8 cellular contexts compared by ENCODE assay signal in genomic region chr14:63896278-63896720, GRCh38. TPM values are rescaled to one million over a fixed set of nuclear protein-coding genes. Genes with fewer than 3 reads are reported as not detected.
DNase-seq lines count a peak whose midpoint lies in the region; ATAC-seq, FAIRE-seq and TF ChIP-seq lines count a peak whose summit lies in the region.

No MANE protein-coding gene starts in this region.

- peaks cover 35% of the 10 kb centered on the region for H3K4me1 Mint-ChIP-seq in astrocyte (ENCODE audit: low read depth, unreplicated experiment)
- peaks cover 54 to 76% (median 73%) of the 10 kb centered on the region in 3 donors for H3K4me1 Mint-ChIP-seq in CD8-positive, alpha-beta memory T cell

- H3K9me3 ChIP-seq in astrocyte (ENCODE audit: insufficient read depth, low read depth, low read length) (no peaks in the 10 kb centered on the region), thyroid gland (no peaks in the 10 kb centered on the region)
- no peaks in the 10 kb centered on the region for H3K9me3 ChIP-seq in CD8-positive, alpha-beta memory T cell (ENCODE audit: low read length)

- peak; percentile 27; the same call in 1 of the 2 replicates for TF ChIP-seq RAD21 in Ishikawa (IDR thresholded peaks at IDR 0.05; ENCODE audit: low read depth)

- FAIRE-seq in astrocyte (lab: Jason Lieb, UNC) (no peak), GM19239 (lab: Jason Lieb, UNC) (no peak)

- peaks cover 31% of the 10 kb centered on the region for H3K4me1 ChIP-seq in astrocyte (ENCODE audit: insufficient read depth, low read length)
- H3K4me1 ChIP-seq in thyroid gland: peaks cover 65 to 88% of the 10 kb centered on the region in 2 donors
- peaks cover 14% of the 10 kb centered on the region for H3K4me1 ChIP-seq in CD8-positive, alpha-beta memory T cell (ENCODE audit: insufficient read depth, low read length)

- peak overlapping the region; percentile 1 for H3K9ac ChIP-seq in astrocyte (ENCODE audit: low read length)

- H3K27ac Mint-ChIP-seq in astrocyte (ENCODE audit: unreplicated experiment): peak overlapping the region; percentile 77
- H3K27ac Mint-ChIP-seq in CD8-positive, alpha-beta memory T cell: peak overlapping the region in 3 of 8 donors; percentile 68 to 80 (median 70)

- no peaks in the 10 kb centered on the region for H3K36me3 Mint-ChIP-seq in astrocyte (ENCODE audit: low read depth, unreplicated experiment)
- H3K36me3 Mint-ChIP-seq in CD8-positive, alpha-beta memory T cell: peaks cover 0 to 14% (median 5%) of the 10 kb centered on the region in 3 donors

- H3K79me2 ChIP-seq in astrocyte (ENCODE audit: insufficient read depth, low read length): no peaks in the 10 kb centered on the region

- peak overlapping the region; percentile 23 for H3K4me3 Mint-ChIP-seq in astrocyte (ENCODE audit: unreplicated experiment)
- H3K4me3 Mint-ChIP-seq in CD8-positive, alpha-beta memory T cell: peak overlapping the region in 1 of 7 donors; percentile 51

- TF ChIP-seq POLR2A in thyroid gland (IDR thresholded peaks at IDR 0.05): no peak

- H3K36me3 ChIP-seq in astrocyte (ENCODE audit: insufficient read depth, low read length) (no peaks in the 10 kb centered on the region), kidney epithelial cell (ENCODE audit: control insufficient read depth, insufficient read depth, low read length) (no peaks in the 10 kb centered on the region), thyroid gland (no peaks in the 10 kb centered on the region)
- H3K36me3 ChIP-seq in CD8-positive, alpha-beta memory T cell (ENCODE audit: insufficient read depth, low read length): no peaks in the 10 kb centered on the region

- CTCF ChIA-PET in CD8-positive, alpha-beta memory T cell (lab: Charles Lee): no interaction called here

- no peak for TF ChIP-seq CTCF in astrocyte (IDR thresholded peaks at IDR 0.05; ENCODE audit: insufficient read depth, low read depth, low read length)
- TF ChIP-seq CTCF in kidney epithelial cell (IDR thresholded peaks at IDR 0.05; ENCODE audit: insufficient read depth, low read length, poor library complexity, severe bottlenecking): no peak
- no peak for TF ChIP-seq CTCF in thyroid gland (IDR thresholded peaks at IDR 0.05)

- intact Hi-C loops in thyroid gland (cut with DNase I): no loop called here

- H3K27me3 ChIP-seq in astrocyte (ENCODE audit: insufficient read depth, low read length) (no peaks in the 10 kb centered on the region), kidney epithelial cell (ENCODE audit: control insufficient read depth, insufficient read depth, low read length) (no peaks in the 10 kb centered on the region), thyroid gland (no peaks in the 10 kb centered on the region)
- H3K27me3 ChIP-seq in CD8-positive, alpha-beta memory T cell (ENCODE audit: insufficient read depth, low read length, poor library complexity, severe bottlenecking): no peaks in the 10 kb centered on the region

- no peak for ATAC-seq in GM18870 (IDR thresholded peaks at IDR 0.05; ENCODE audit: unreplicated experiment)

- 7 to 10% methylated on average over 4 of the region's 4 CpGs for WGBS in thyroid gland, 2 donors

- peak overlapping the region; percentile 1 for H2AFZ ChIP-seq in astrocyte (ENCODE audit: low read depth, low read length)

- H3K9me3 Mint-ChIP-seq in astrocyte (ENCODE audit: unreplicated experiment): no peaks in the 10 kb centered on the region
- H3K9me3 Mint-ChIP-seq in CD8-positive, alpha-beta memory T cell: no peaks in the 10 kb centered on the region

- no peaks in the 10 kb centered on the region for H3K27me3 Mint-ChIP-seq in astrocyte (ENCODE audit: low read depth, unreplicated experiment)
- no peaks in the 10 kb centered on the region for H3K27me3 Mint-ChIP-seq in CD8-positive, alpha-beta memory T cell

- peak overlapping the region; percentile 46 for H3K27ac ChIP-seq in astrocyte (ENCODE audit: low read depth, low read length)
- H3K27ac ChIP-seq in thyroid gland: peak overlapping the region; percentile 73 to 85 (median 84)
- no peak overlapping the region for H3K27ac ChIP-seq in CD8-positive, alpha-beta memory T cell (ENCODE audit: low read depth, low read length)

- peak; percentile 95 for DNase-seq in astrocyte (ENCODE audit: low read depth)
- peak; percentile 77 for DNase-seq in kidney epithelial cell (ENCODE audit: low read depth)
- peak; percentile 84 to 88 for DNase-seq in thyroid gland
- DNase-seq in GM19239 (ENCODE audit: insufficient read length, low spot score): no peak
- no peak for DNase-seq in activated CD8-positive, alpha-beta memory T cell treated with anti-CD3 and anti-CD28 coated beads, Interleukin-2, amount 50 U/mL, for 4 hours
- no peak for DNase-seq in CD8-positive, alpha-beta memory T cell

- H3K4me3 ChIP-seq in astrocyte (ENCODE audit: insufficient read depth, low read depth, low read length): no peak overlapping the region
- H3K4me3 ChIP-seq in kidney epithelial cell (ENCODE audit: low read depth, low read length): no peak overlapping the region
- no peak overlapping the region for H3K4me3 ChIP-seq in thyroid gland (replicated peaks in 1 of 3)
- no peak overlapping the region for H3K4me3 ChIP-seq in CD8-positive, alpha-beta memory T cell (ENCODE audit: low read length)

- H4K20me1 ChIP-seq in astrocyte (ENCODE audit: insufficient read depth, low read length): no peaks in the 10 kb centered on the region

- peak; percentile 76 for TF ChIP-seq EP300 in Ishikawa (IDR thresholded peaks at IDR 0.05; ENCODE audit: borderline replicate concordance)

- POLR2A ChIA-PET in CD8-positive, alpha-beta memory T cell (lab: Charles Lee): no interaction called here

- peak overlapping the region; percentile 72 for H3K4me2 ChIP-seq in astrocyte (ENCODE audit: low read length)

TF ChIP-seq in Ishikawa, 13 proteins besides CTCF, POLR2A, EP300 and RAD21:
- peak; percentile 70 for TF ChIP-seq CEBPB (IDR thresholded peaks at IDR 0.05)
- TF ChIP-seq YY1 (IDR thresholded peaks at IDR 0.05; ENCODE audit: low read depth): no peak
- TF ChIP-seq NFIC (IDR thresholded peaks at IDR 0.05): peak; percentile 97
- TF ChIP-seq TCF12 (IDR thresholded peaks at IDR 0.05; ENCODE audit: low read depth): peak; percentile 79
- TF ChIP-seq TEAD4 (IDR thresholded peaks at IDR 0.05): peak; percentile 85
TF ChIP-seq in Ishikawa: peak in this region for 4.

RNA-seq across cellular contexts. Expression of gene SYNE2, which starts 43.5 kb away (rescaled TPM):
- total RNA-seq in astrocyte (5.1 and 5.7 TPM in 2 replicates), kidney epithelial cell (35.7 and 38.6 TPM in 2 replicates), thyroid gland (100 to 1,000 TPM; 314 to 379 (median 342) TPM)
- 10 to 100 TPM; 45.2 to 45.6 TPM for total RNA-seq in CD8-positive, alpha-beta memory T cell
- polyA plus RNA-seq in CD8-positive, alpha-beta memory T cell: 104 TPM

Comparison
In these comparisons a context has a peak if more than half of its experiments do, and no peak if none do; other contexts are left out.
1. DNase-seq: peak in astrocyte (single experiment), kidney epithelial cell (single experiment) and thyroid gland (2 of 2); none in GM19239 (single experiment), activated CD8-positive, alpha-beta memory T cell treated with anti-CD3 and anti-CD28 coated beads, Interleukin-2, amount 50 U/mL, for 4 hours (single experiment) and CD8-positive, alpha-beta memory T cell (0 of 5).